In the genomic region with DNA sequence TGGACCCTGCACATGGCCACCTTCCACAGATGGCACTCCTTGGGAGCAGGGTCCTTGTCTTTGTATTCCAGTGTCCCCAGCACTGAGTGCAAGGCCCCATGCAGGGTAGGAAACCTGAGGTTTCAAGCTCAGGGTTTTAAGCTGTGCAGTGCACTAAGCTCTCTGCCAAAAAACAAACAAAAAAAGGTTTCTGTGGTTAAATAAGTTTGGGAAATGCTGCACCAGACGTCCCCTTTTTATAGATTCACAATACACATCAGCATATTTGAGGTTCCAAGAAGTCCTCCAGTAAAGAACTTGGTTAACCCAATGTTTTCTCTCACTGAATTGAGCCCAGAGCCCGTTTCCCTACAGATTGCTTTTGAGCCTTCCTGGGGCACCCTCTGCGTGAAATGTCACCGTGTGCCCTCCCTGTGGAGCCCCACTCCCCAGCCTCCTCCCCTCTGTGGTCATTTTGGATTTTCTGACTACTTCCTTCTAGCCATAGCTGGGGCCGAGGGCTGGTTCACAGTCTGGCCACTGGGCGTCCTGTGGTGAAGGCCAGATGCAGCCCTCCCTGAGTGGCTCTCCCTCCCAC, we compare ENCODE assay signal across 11 cellular contexts. TPM values are rescaled to one million over a fixed set of nuclear protein-coding genes. Genes with fewer than 3 reads are reported as not detected.
DNase-seq lines count a peak whose midpoint lies in the region; ATAC-seq and TF ChIP-seq lines count a peak whose summit lies in the region.
"Had no signal": no experiment of that assay in that cellular context is flagged by ENCODE, and none has a peak within 500 bp of the region (broad histone marks: within the 10 kb centered on the region; RNA-seq: fewer than 3 reads in every experiment).

No MANE protein-coding gene starts in this region.

- TF ChIP-seq EP300 in transverse colon (IDR thresholded peaks at IDR 0.05; ENCODE audit: low read depth), result no peak

- 45 to 67% methylated on average over 1 to 6 of the region's 6 CpGs for WGBS in transverse colon (ENCODE audit: low coverage in 1 of 2), 2 donors

- peaks cover 0 to 8% (median 1%) of the 10 kb centered on the region in 4 donors for H3K4me1 ChIP-seq in transverse colon

- CTCF ChIA-PET in activated CD8-positive, alpha-beta memory T cell treated with anti-CD3 and anti-CD28 coated beads, Interleukin-2, amount 10 ng/mL, durations not matched to agents 7 days and 5 days (lab: Charles Lee), result interaction anchor here (0.9 to 13.8 kb wide), 5 partner anchors 9 to 248 kb away, joined by 3 to 103 read pairs (median 3); partner anchors contain the start of genes PCDH12 and RNF14

- TF ChIP-seq POLR2A in transverse colon (IDR thresholded peaks at IDR 0.05), result no peak

- intact Hi-C loops in transverse colon (cut with DNase I; ENCODE audit: low total_unique reads), result no loop called here

- no peak overlapping the region for H3K4me3 Mint-ChIP-seq in activated CD8-positive, alpha-beta memory T cell treated with anti-CD3 and anti-CD28 coated beads, Interleukin-2, amount 10 ng/mL, durations not matched to agents 7 days and 5 days
- H3K4me3 Mint-ChIP-seq: stimulated activated memory B cell treated with anti-CD40 and anti-IgM and Interleukin-4, amounts not matched to agents 10 μg/mL and 1 μg/mL and 100 μg/mL, for 72 hours had no signal

- H3K4me3 ChIP-seq in transverse colon, result no peak overlapping the region

- H3K36me3 ChIP-seq in transverse colon, result peaks cover 0 to 24% (median 12%) of the 10 kb centered on the region in 4 donors

- H3K4me1 Mint-ChIP-seq in activated CD8-positive, alpha-beta memory T cell treated with anti-CD3 and anti-CD28 coated beads, Interleukin-2, amount 10 ng/mL, durations not matched to agents 7 days and 5 days, result peaks cover 13% of the 10 kb centered on the region
- H3K4me1 Mint-ChIP-seq: stimulated activated memory B cell treated with anti-CD40 and anti-IgM and Interleukin-4, amounts not matched to agents 10 μg/mL and 1 μg/mL and 100 μg/mL, for 72 hours had no signal

- H3K27ac Mint-ChIP-seq in activated CD8-positive, alpha-beta memory T cell treated with anti-CD3 and anti-CD28 coated beads, Interleukin-2, amount 10 ng/mL, durations not matched to agents 7 days and 5 days, result peak overlapping the region; percentile 34
- peak overlapping the region; percentile 46 to 94 for H3K27ac Mint-ChIP-seq in activated naive CD4-positive, alpha-beta T cell treated with anti-CD3 and anti-CD28 coated beads, Interleukin-2, amount 50 U/mL, for 72 hours
- H3K27ac Mint-ChIP-seq: stimulated activated memory B cell treated with anti-CD40 and anti-IgM and Interleukin-4, amounts not matched to agents 10 μg/mL and 1 μg/mL and 100 μg/mL, for 72 hours had no signal

- no peaks in the 10 kb centered on the region for H3K9me3 Mint-ChIP-seq in activated CD8-positive, alpha-beta memory T cell treated with anti-CD3 and anti-CD28 coated beads, Interleukin-2, amount 10 ng/mL, durations not matched to agents 7 days and 5 days (ENCODE audit: low read depth)
- no peaks in the 10 kb centered on the region for H3K9me3 Mint-ChIP-seq in activated naive CD4-positive, alpha-beta T cell treated with anti-CD3 and anti-CD28 coated beads, Interleukin-2, amount 50 U/mL, for 72 hours
- H3K9me3 Mint-ChIP-seq: stimulated activated memory B cell treated with anti-CD40 and anti-IgM and Interleukin-4, amounts not matched to agents 10 μg/mL and 1 μg/mL and 100 μg/mL, for 72 hours had no signal

- H3K27me3 Mint-ChIP-seq in activated CD8-positive, alpha-beta memory T cell treated with anti-CD3 and anti-CD28 coated beads, Interleukin-2, amount 10 ng/mL, durations not matched to agents 7 days and 5 days, result no peaks in the 10 kb centered on the region
- H3K27me3 Mint-ChIP-seq: stimulated activated memory B cell treated with anti-CD40 and anti-IgM and Interleukin-4, amounts not matched to agents 10 μg/mL and 1 μg/mL and 100 μg/mL, for 72 hours had no signal

- peaks cover 4% of the 10 kb centered on the region for H3K36me3 Mint-ChIP-seq in activated CD8-positive, alpha-beta memory T cell treated with anti-CD3 and anti-CD28 coated beads, Interleukin-2, amount 10 ng/mL, durations not matched to agents 7 days and 5 days
- no peaks in the 10 kb centered on the region for H3K36me3 Mint-ChIP-seq in activated naive CD4-positive, alpha-beta T cell treated with anti-CD3 and anti-CD28 coated beads, Interleukin-2, amount 50 U/mL, for 72 hours

- ATAC-seq in activated CD8-positive, alpha-beta memory T cell treated with anti-CD3 and anti-CD28 coated beads, Interleukin-2, amount 10 ng/mL, durations not matched to agents 7 days and 5 days, result no peak
- peak in 1 of 2 donors; percentile 18 for ATAC-seq in activated naive CD4-positive, alpha-beta T cell treated with anti-CD3 and anti-CD28 coated beads, Interleukin-2, amount 50 U/mL, for 72 hours
- ATAC-seq in HG02970 (IDR thresholded peaks at IDR 0.05; ENCODE audit: low FRiP score, unreplicated experiment), result no peak
- no peak for ATAC-seq in HG02763 (IDR thresholded peaks at IDR 0.05; ENCODE audit: unreplicated experiment)
- ATAC-seq: stimulated activated memory B cell treated with anti-CD40 and anti-IgM and Interleukin-4, amounts not matched to agents 10 μg/mL and 1 μg/mL and 100 μg/mL, for 72 hours had no signal

- peak overlapping the region; percentile 2 to 46 (median 24) for H3K27ac ChIP-seq in transverse colon
- H3K27ac ChIP-seq: neutrophil, VCaP had no signal

- in situ Hi-C loops in transverse colon (cut with MboI; ENCODE audit: low pct_ligation_motif_present in 1 of 4, low pct_unique_long_range_greater_than_20kb in 1 of 4, low sequenced_read_pairs in 3 of 4), result no loop called here

- H3K9me3 ChIP-seq in transverse colon, result no peaks in the 10 kb centered on the region
- H3K9me3 ChIP-seq: neutrophil had no signal

- H3K27me3 ChIP-seq in transverse colon, result no peaks in the 10 kb centered on the region
- H3K27me3 ChIP-seq: neutrophil had no signal

- no peak for TF ChIP-seq CTCF in transverse colon (IDR thresholded peaks at IDR 0.05)

- no peak for DNase-seq in activated CD8-positive, alpha-beta memory T cell treated with anti-CD3 and anti-CD28 coated beads, Interleukin-2, amount 10 ng/mL, durations not matched to agents 7 days and 5 days
- DNase-seq in activated CD8-positive, alpha-beta memory T cell treated with anti-CD3 and anti-CD28 coated beads, Interleukin-2, amount 50 U/mL, for 4 hours, result no peak
- no peak for DNase-seq in activated naive CD4-positive, alpha-beta T cell treated with anti-CD3 and anti-CD28 coated beads, Interleukin-2, amount 50 U/mL, for 72 hours (ENCODE audit: low spot score in 2 of 2)
- DNase-seq in iPS-NIHi11 (ENCODE audit: low spot score) (peak; percentile 41), transverse colon (no peak), DMS153 treated with DMSO at 0.1 percent for 48 hours (lab: John Stamatoyannopoulos, UW; ENCODE audit: unreplicated experiment) (no peak)

RNA-seq across cellular contexts. Expression of gene DELE1, which starts 17.1 kb away (rescaled TPM):
- total RNA-seq in activated CD8-positive, alpha-beta memory T cell treated with anti-CD3 and anti-CD28 coated beads, Interleukin-2, amount 10 ng/mL, durations not matched to agents 7 days and 5 days, result 10 to 100 TPM; 65.4 to 68.7 TPM
- total RNA-seq in activated naive CD4-positive, alpha-beta T cell treated with anti-CD3 and anti-CD28 coated beads, Interleukin-2, amount 50 U/mL, for 72 hours, result 100 to 1,000 TPM in 1 of 2 donors, 10 to 100 TPM in 1; 69.7 to 101 TPM
- total RNA-seq in transverse colon, result 100 to 1,000 TPM in 3 of 4 donors, 10 to 100 TPM in 1; 92.6 to 270 (median 126) TPM

RNA-seq across cellular contexts. Expression of gene PCDH12, which starts 17.2 kb away (rescaled TPM):
- total RNA-seq in activated CD8-positive, alpha-beta memory T cell treated with anti-CD3 and anti-CD28 coated beads, Interleukin-2, amount 10 ng/mL, durations not matched to agents 7 days and 5 days, result under 1 TPM; 0.12 to 0.19 TPM
- total RNA-seq in activated naive CD4-positive, alpha-beta T cell treated with anti-CD3 and anti-CD28 coated beads, Interleukin-2, amount 50 U/mL, for 72 hours, result under 1 TPM; 0.60 to 0.73 TPM
- under 1 TPM in 3 of 4 donors, not detected in 1; 0.37 to 0.95 (median 0.68) TPM for total RNA-seq in transverse colon

RNA-seq across cellular contexts. Expression of gene RNF14, which starts 28.1 kb away (rescaled TPM):
- total RNA-seq in activated CD8-positive, alpha-beta memory T cell treated with anti-CD3 and anti-CD28 coated beads, Interleukin-2, amount 10 ng/mL, durations not matched to agents 7 days and 5 days, result 10 to 100 TPM; 23.8 to 28.2 TPM
- 10 to 100 TPM; 29.4 to 38.5 TPM for total RNA-seq in activated naive CD4-positive, alpha-beta T cell treated with anti-CD3 and anti-CD28 coated beads, Interleukin-2, amount 50 U/mL, for 72 hours
- total RNA-seq in transverse colon, result 10 to 100 TPM; 15.3 to 66.7 (median 57.1) TPM
